In the genomic region with DNA sequence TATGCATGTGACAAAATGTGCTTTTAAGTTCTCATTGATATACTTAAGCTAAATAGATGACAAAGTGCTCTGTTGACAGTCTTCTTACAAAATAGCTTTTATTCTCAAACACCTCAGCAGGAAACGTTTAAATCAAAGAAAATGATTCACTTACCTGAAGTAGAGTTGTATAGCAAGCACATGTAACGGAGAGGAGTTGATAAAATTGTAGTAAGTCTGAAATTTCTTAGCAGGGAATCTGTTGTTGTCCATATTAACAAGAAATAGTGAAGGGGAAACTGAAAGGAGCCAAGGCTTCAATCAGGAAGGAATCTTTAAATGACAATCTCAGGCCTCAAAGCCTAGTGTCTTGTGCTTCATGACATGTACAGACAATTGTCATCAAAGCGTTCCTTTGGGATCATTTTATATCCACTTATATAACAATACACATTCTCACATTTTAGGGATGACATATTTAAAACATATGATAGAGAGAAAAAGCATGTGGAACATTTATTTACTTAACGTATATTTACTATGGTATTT, we compare ENCODE assay signal across 26 cellular contexts.
"Had no signal": no experiment of that assay in that cellular context is flagged by ENCODE, and none has a peak within 500 bp of the region (broad histone marks: within the 10 kb centered on the region; RNA-seq: fewer than 3 reads in every experiment).

No MANE protein-coding gene starts in this region.

- H3K27ac ChIP-seq: ascending aorta, PC-9, RWPE1 had no signal

- H3K4me3 ChIP-seq: ascending aorta, PC-9 had no signal

- H3K4me1 Mint-ChIP-seq: activated CD4-positive, alpha-beta T cell treated with anti-CD3 and anti-CD28 coated beads, Interleukin-2, amount 10 ng/mL, durations not matched to agents 7 days and 5 days; activated naive CD4-positive, alpha-beta T cell treated with anti-CD3 and anti-CD28 coated beads, Interleukin-2, amount 50 U/mL, for 24 hours; activated naive CD8-positive, alpha-beta T cell treated with anti-CD3 and anti-CD28 coated beads, Interleukin-2, amount 10 ng/mL, durations not matched to agents 7 days and 5 days had no signal

- DNase-seq: activated CD4-positive, alpha-beta T cell treated with anti-CD3 and anti-CD28 coated beads, Interleukin-2, amount 10 ng/mL, durations not matched to agents 7 days and 5 days; activated CD4-positive, alpha-beta T cell treated with anti-CD3 and anti-CD28 coated beads, Interleukin-2, amount 50 U/mL, for 48 hours; activated CD8-positive, alpha-beta T cell treated with anti-CD3 and anti-CD28 coated beads, Interleukin-2, amount 10 ng/mL, durations not matched to agents 7 days and 5 days; activated gamma-delta T cell; activated naive CD4-positive, alpha-beta T cell treated with Interleukin-2 at 50 U/mL for 16 hours; activated naive CD8-positive, alpha-beta T cell treated with anti-CD3 and anti-CD28 coated beads, Interleukin-2, amount 10 ng/mL, durations not matched to agents 7 days and 5 days; activated T-cell treated with anti-CD3 and anti-CD28 coated beads, Interleukin-2, amount 50 U/mL, for 24 hours; amygdala; NCI-H1105; NCI-H1417 treated with DMSO at 0.1 percent for 48 hours; NCI-H187 treated with DMSO at 0.1 percent for 48 hours; NCI-H2081; NCI-H226; NCI-H446 treated with DMSO at 0.1 percent for 48 hours; NCI-H524; NCI-H69; NCI-H82; PC-9 had no signal

- H3K27me3 Mint-ChIP-seq: activated CD4-positive, alpha-beta T cell treated with anti-CD3 and anti-CD28 coated beads, Interleukin-2, amount 10 ng/mL, durations not matched to agents 7 days and 5 days; activated naive CD4-positive, alpha-beta T cell treated with anti-CD3 and anti-CD28 coated beads, Interleukin-2, amount 50 U/mL, for 24 hours; activated naive CD8-positive, alpha-beta T cell treated with anti-CD3 and anti-CD28 coated beads, Interleukin-2, amount 10 ng/mL, durations not matched to agents 7 days and 5 days; activated T-cell treated with anti-CD3 and anti-CD28 coated beads, Interleukin-2, amount 50 U/mL, for 24 hours had no signal

- H3K27ac Mint-ChIP-seq: activated CD4-positive, alpha-beta T cell treated with anti-CD3 and anti-CD28 coated beads, Interleukin-2, amount 10 ng/mL, durations not matched to agents 7 days and 5 days; activated CD8-positive, alpha-beta T cell treated with anti-CD3 and anti-CD28 coated beads, Interleukin-2, amount 10 ng/mL, durations not matched to agents 7 days and 5 days; activated naive CD4-positive, alpha-beta T cell treated with anti-CD3 and anti-CD28 coated beads, Interleukin-2, amount 50 U/mL, for 24 hours; activated naive CD8-positive, alpha-beta T cell treated with anti-CD3 and anti-CD28 coated beads, Interleukin-2, amount 10 ng/mL, durations not matched to agents 7 days and 5 days; activated T-cell treated with anti-CD3 and anti-CD28 coated beads, Interleukin-2, amount 50 U/mL, for 24 hours; activated T-helper 2 cell treated with anti-CD3 and anti-CD28 coated beads, Interferon-gamma antibody, Interleukin-2, Interleukin-4, amounts not matched to agents 10 μg/mL and 5 μg/mL and 100 μg/mL, durations not matched to agents 14 hours and 24 hours and 36 hours; T-helper 1 cell treated with Interleukin-12 subunit alpha and Interleukin-12 subunit beta and Interleukin-4 antibody, amounts not matched to agents 30 μg/mL and 1 μg/mL, for 36 hours; T-helper 2 cell treated with Interferon-gamma antibody and Interleukin-4, amounts not matched to agents 5 μg/mL and 100 μg/mL, for 36 hours had no signal

- H3K27me3 ChIP-seq: ascending aorta had no signal

- FAIRE-seq: RCC 7860 had no signal

- ATAC-seq: activated CD8-positive, alpha-beta T cell treated with anti-CD3 and anti-CD28 coated beads, Interleukin-2, amount 10 ng/mL, durations not matched to agents 7 days and 5 days; Right ventricle myocardium inferior had no signal

- H3K4me3 Mint-ChIP-seq: activated CD4-positive, alpha-beta T cell treated with anti-CD3 and anti-CD28 coated beads, Interleukin-2, amount 10 ng/mL, durations not matched to agents 7 days and 5 days; activated CD8-positive, alpha-beta T cell treated with anti-CD3 and anti-CD28 coated beads, Interleukin-2, amount 10 ng/mL, durations not matched to agents 7 days and 5 days; activated naive CD4-positive, alpha-beta T cell treated with anti-CD3 and anti-CD28 coated beads, Interleukin-2, amount 50 U/mL, for 24 hours; activated naive CD8-positive, alpha-beta T cell treated with anti-CD3 and anti-CD28 coated beads, Interleukin-2, amount 10 ng/mL, durations not matched to agents 7 days and 5 days; activated T-cell treated with anti-CD3 and anti-CD28 coated beads, Interleukin-2, amount 50 U/mL, for 24 hours; T-helper 1 cell treated with Interleukin-12 subunit alpha and Interleukin-12 subunit beta and Interleukin-4 antibody, amounts not matched to agents 30 μg/mL and 1 μg/mL, for 36 hours; T-helper 2 cell treated with Interferon-gamma antibody and Interleukin-4, amounts not matched to agents 5 μg/mL and 100 μg/mL, for 36 hours had no signal

- H3K36me3 Mint-ChIP-seq: activated naive CD4-positive, alpha-beta T cell treated with anti-CD3 and anti-CD28 coated beads, Interleukin-2, amount 50 U/mL, for 24 hours; activated naive CD8-positive, alpha-beta T cell treated with anti-CD3 and anti-CD28 coated beads, Interleukin-2, amount 10 ng/mL, durations not matched to agents 7 days and 5 days had no signal

- H2AFZ ChIP-seq: PC-9 had no signal

- H3K9me3 ChIP-seq: ascending aorta had no signal

- H3K4me1 ChIP-seq: ascending aorta had no signal

- H3K4me2 ChIP-seq: PC-9 had no signal

- H3K9me3 Mint-ChIP-seq: activated CD4-positive, alpha-beta T cell treated with anti-CD3 and anti-CD28 coated beads, Interleukin-2, amount 10 ng/mL, durations not matched to agents 7 days and 5 days; activated naive CD8-positive, alpha-beta T cell treated with anti-CD3 and anti-CD28 coated beads, Interleukin-2, amount 10 ng/mL, durations not matched to agents 7 days and 5 days had no signal

- H3K36me3 ChIP-seq: ascending aorta had no signal
